Comparison of ENCODE assay signal across 1 cellular context in genomic region chr1:180959620-180960019, GRCh38. TPM values are rescaled to one million over a fixed set of nuclear protein-coding genes. Genes with fewer than 3 reads are reported as not detected.
"Had no signal": no experiment of that assay in that cellular context is flagged by ENCODE, and none has a peak within 500 bp of the region (broad histone marks: within the 10 kb centered on the region; RNA-seq: fewer than 3 reads in every experiment).

No MANE protein-coding gene starts in this region.

RNA-seq across cellular contexts. Expression of gene KIAA1614, which starts 46.9 kb away (rescaled TPM):
- total RNA-seq: H4 had no signal
